17 cellular contexts compared by ENCODE assay signal in the genomic region with DNA sequence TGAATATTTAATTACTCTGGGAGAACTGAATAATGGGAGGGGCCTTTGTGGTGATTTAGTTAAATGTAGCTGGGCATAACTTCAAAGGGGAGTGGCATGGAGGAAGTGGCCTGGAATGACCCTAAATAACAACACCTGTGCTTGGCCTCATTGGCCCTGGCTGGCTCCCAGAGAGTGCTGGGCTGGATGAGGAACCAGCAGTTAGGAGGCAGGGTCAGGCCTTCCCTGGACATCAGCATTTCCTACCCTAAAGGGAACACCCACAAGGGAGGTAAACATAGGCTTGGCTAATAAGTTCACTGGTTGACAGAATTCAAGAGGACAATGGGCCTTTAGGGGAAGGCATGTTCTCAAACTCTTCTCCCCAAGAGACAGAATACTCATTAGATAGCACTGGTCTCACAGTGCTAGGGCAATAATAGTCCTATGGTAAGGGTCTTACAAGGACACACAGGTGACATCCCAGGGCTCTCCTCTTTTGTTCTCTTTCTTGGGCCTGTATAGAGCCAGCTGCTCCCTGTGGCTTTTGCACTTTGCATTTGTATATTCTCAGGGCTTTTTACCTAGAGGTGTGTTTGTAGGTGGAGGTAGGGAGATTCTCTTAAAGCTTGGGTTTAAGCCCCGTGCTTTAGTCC.
"Had no signal": no experiment of that assay in that cellular context is flagged by ENCODE, and none has a peak within 500 bp of the region (broad histone marks: within the 10 kb centered on the region; RNA-seq: fewer than 3 reads in every experiment).

No MANE protein-coding gene starts in this region.

- H3K4me3 Mint-ChIP-seq: activated CD4-positive, alpha-beta T cell treated with anti-CD3 and anti-CD28 coated beads, Interleukin-2, amount 10 ng/mL, durations not matched to agents 24 days and 14 days; activated T-cell treated with anti-CD3 and anti-CD28 coated beads, Interleukin-2, amount 50 U/mL, for 72 hours; naive thymus-derived CD8-positive, alpha-beta T cell; stimulated activated memory B cell treated with anti-CD40 and anti-IgM and Interleukin-4, amounts not matched to agents 10 μg/mL and 1 μg/mL and 100 μg/mL, for 72 hours; T-helper 2 cell treated with Interferon-gamma antibody and Interleukin-4, amounts not matched to agents 5 μg/mL and 100 μg/mL, for 36 hours had no signal

- H3K27me3 ChIP-seq: left lung, thyroid gland, uterus had no signal

- H3K4me1 ChIP-seq: left lung, parathyroid adenoma, thyroid gland, uterus had no signal

- H3K27ac Mint-ChIP-seq: activated CD4-positive, alpha-beta T cell treated with anti-CD3 and anti-CD28 coated beads, Interleukin-2, amount 10 ng/mL, durations not matched to agents 24 days and 14 days; activated naive CD4-positive, alpha-beta T cell treated with anti-CD3 and anti-CD28 coated beads, Interleukin-2, amount 50 U/mL, for 72 hours; activated T-cell treated with anti-CD3 and anti-CD28 coated beads, Interleukin-2, amount 50 U/mL, for 72 hours; naive thymus-derived CD8-positive, alpha-beta T cell; stimulated activated memory B cell treated with anti-CD40 and anti-IgM and Interleukin-4, amounts not matched to agents 10 μg/mL and 1 μg/mL and 100 μg/mL, for 72 hours; T-helper 2 cell treated with Interferon-gamma antibody and Interleukin-4, amounts not matched to agents 5 μg/mL and 100 μg/mL, for 36 hours had no signal

- H3K9me3 Mint-ChIP-seq: activated CD4-positive, alpha-beta T cell treated with anti-CD3 and anti-CD28 coated beads, Interleukin-2, amount 10 ng/mL, durations not matched to agents 24 days and 14 days; T-helper 2 cell treated with Interferon-gamma antibody and Interleukin-4, amounts not matched to agents 5 μg/mL and 100 μg/mL, for 36 hours had no signal

- H3K27me3 Mint-ChIP-seq: activated CD4-positive, alpha-beta T cell treated with anti-CD3 and anti-CD28 coated beads, Interleukin-2, amount 10 ng/mL, durations not matched to agents 24 days and 14 days had no signal

- H3K9me3 ChIP-seq: left lung, thyroid gland, uterus had no signal

- DNase-seq: activated CD4-positive, alpha-beta T cell treated with anti-CD3 and anti-CD28 coated beads, Interleukin-2, amount 10 ng/mL, durations not matched to agents 24 days and 14 days; activated CD4-positive, CD25-positive, alpha-beta regulatory T cell; activated CD8-positive, alpha-beta memory T cell treated with anti-CD3 and anti-CD28 coated beads, Interleukin-2, amount 50 U/mL, for 48 hours; activated gamma-delta T cell; activated T-cell treated with anti-CD3 and anti-CD28 coated beads, Interleukin-2, amount 50 U/mL, for 72 hours; islet precursor cell; left lung; mammary epithelial cell; naive thymus-derived CD8-positive, alpha-beta T cell; stimulated activated CD4-positive, alpha-beta T cell treated with anti-CD3 and anti-CD28 coated beads, Interleukin-2, amount 100 ng/mL, for 48 hours; thyroid gland; uterus had no signal

- H3K4me1 Mint-ChIP-seq: activated CD4-positive, alpha-beta T cell treated with anti-CD3 and anti-CD28 coated beads, Interleukin-2, amount 10 ng/mL, durations not matched to agents 24 days and 14 days; naive thymus-derived CD8-positive, alpha-beta T cell; stimulated activated memory B cell treated with anti-CD40 and anti-IgM and Interleukin-4, amounts not matched to agents 10 μg/mL and 1 μg/mL and 100 μg/mL, for 72 hours had no signal

- H3K36me3 Mint-ChIP-seq: activated naive CD4-positive, alpha-beta T cell treated with anti-CD3 and anti-CD28 coated beads, Interleukin-2, amount 50 U/mL, for 72 hours; stimulated activated memory B cell treated with anti-CD40 and anti-IgM and Interleukin-4, amounts not matched to agents 10 μg/mL and 1 μg/mL and 100 μg/mL, for 72 hours had no signal

- H3K9ac ChIP-seq: parathyroid adenoma had no signal

- H3K27ac ChIP-seq: left lung, parathyroid adenoma, thyroid gland, uterus had no signal

- ATAC-seq: activated naive CD4-positive, alpha-beta T cell treated with anti-CD3 and anti-CD28 coated beads, Interleukin-2, amount 50 U/mL, for 72 hours; activated T-cell treated with anti-CD3 and anti-CD28 coated beads, Interleukin-2, amount 50 U/mL, for 72 hours; esophagus mucosa; left lung; naive thymus-derived CD8-positive, alpha-beta T cell; stimulated activated memory B cell treated with anti-CD40 and anti-IgM and Interleukin-4, amounts not matched to agents 10 μg/mL and 1 μg/mL and 100 μg/mL, for 72 hours had no signal

- H3K36me3 ChIP-seq: left lung, thyroid gland, uterus had no signal

- H3K4me3 ChIP-seq: left lung, thyroid gland, uterus had no signal
